ENCODE assay signal across 11 cellular contexts in the genomic region with DNA sequence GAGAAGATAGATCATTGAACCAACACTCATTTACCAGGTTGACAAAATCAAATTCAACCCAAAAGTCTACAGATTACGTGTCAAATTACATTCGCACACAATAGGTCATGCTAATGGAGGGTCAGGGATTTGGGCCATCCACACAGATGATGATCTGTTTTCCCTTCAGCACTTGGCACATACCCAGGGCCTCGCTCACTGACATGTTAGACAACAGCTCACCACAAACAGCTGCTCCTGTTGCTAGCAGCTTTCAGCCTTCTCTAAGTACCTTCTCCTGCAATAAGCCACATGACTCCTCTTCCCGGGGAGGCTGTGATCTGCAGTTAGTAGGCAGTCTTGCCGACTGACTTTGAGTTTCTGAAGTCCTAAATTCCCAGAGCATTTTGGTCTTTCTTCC. TPM values are rescaled to one million over a fixed set of nuclear protein-coding genes. Genes with fewer than 3 reads are reported as not detected.
A peak's percentile ranks its signal among the peaks of the same experiment; 100 is the strongest.
DNase-seq lines count a peak whose midpoint lies in the region; ATAC-seq and TF ChIP-seq lines count a peak whose summit lies in the region.
"Had no signal": no experiment of that assay in that cellular context is flagged by ENCODE, and none has a peak within 500 bp of the region (broad histone marks: within the 10 kb centered on the region; RNA-seq: fewer than 3 reads in every experiment).

No MANE protein-coding gene starts in this region.

- DNase-seq in NCI-H2107 (lab: John Stamatoyannopoulos, UW) (peak; percentile 5), adrenal gland (peak in 4 of 7 donors; percentile 25 to 62 (median 28)), non-pigmented ciliary epithelial cell (ENCODE audit: low read depth) (peak; percentile 18), progenitor cell of endocrine pancreas (ENCODE audit: low spot score, unreplicated experiment) (no peak), omental fat pad (ENCODE audit: low spot score) (no peak)
- no peak for DNase-seq in stimulated activated CD4-positive, alpha-beta T cell treated with anti-CD3 and anti-CD28 coated beads, Interleukin-4, amount 100 ng/mL, for 24 hours
- no peak for DNase-seq in stimulated activated CD4-positive, alpha-beta T cell treated with anti-CD3 and anti-CD28 coated beads, Interleukin-1b, Interleukin-23, amount 100 ng/mL, for 48 hours
- DNase-seq: activated CD8-positive, alpha-beta memory T cell treated with anti-CD3 and anti-CD28 coated beads, Interleukin-2, amount 50 U/mL, for 48 hours; effector CD4-positive, alpha-beta T cell; NCI-H1048 had no signal

- no peak overlapping the region for H3K27ac Mint-ChIP-seq in progenitor cell of endocrine pancreas

- 21 to 37% (median 24%) methylated on average over 5 of the region's 5 CpGs for WGBS in adrenal gland, 4 donors

- no peak overlapping the region for H3K27ac ChIP-seq in adrenal gland

- no peaks in the 10 kb centered on the region for H3K4me1 Mint-ChIP-seq in progenitor cell of endocrine pancreas (ENCODE audit: low read depth)

- ATAC-seq in GM18861 (IDR thresholded peaks at IDR 0.05; ENCODE audit: unreplicated experiment) = peak; percentile 25
- ATAC-seq in omental fat pad (ENCODE audit: low FRiP score) = no peak

- no peak for TF ChIP-seq POLR2A in adrenal gland (IDR thresholded peaks at IDR 0.05)

- no peak overlapping the region for H3K4me3 Mint-ChIP-seq in progenitor cell of endocrine pancreas (ENCODE audit: low read depth)

- H3K27me3 Mint-ChIP-seq in progenitor cell of endocrine pancreas = peaks cover 77% of the 10 kb centered on the region

- H3K9me3 ChIP-seq in adrenal gland (replicated peaks in 1 of 3) = no peaks in the 10 kb centered on the region

- H3K36me3 ChIP-seq in adrenal gland (replicated peaks in 1 of 2) = no peaks in the 10 kb centered on the region

- peaks cover 33% of the 10 kb centered on the region for H3K27me3 ChIP-seq in adrenal gland

- H3K4me1 ChIP-seq in adrenal gland (replicated peaks in 1 of 2) = no peaks in the 10 kb centered on the region

- intact Hi-C loops in adrenal gland (cut with DNase I) = no loop called here

- TF ChIP-seq CTCF in adrenal gland (IDR thresholded peaks at IDR 0.05) = no peak
- TF ChIP-seq CTCF in progenitor cell of endocrine pancreas (IDR thresholded peaks at IDR 0.05; ENCODE audit: unreplicated experiment) = no peak
- no peak for TF ChIP-seq CTCF in omental fat pad (IDR thresholded peaks at IDR 0.05)

- H3K4me3 ChIP-seq in adrenal gland = no peak overlapping the region

- no peaks in the 10 kb centered on the region for H3K9me3 Mint-ChIP-seq in progenitor cell of endocrine pancreas (ENCODE audit: low read depth)

- no peaks in the 10 kb centered on the region for H3K36me3 Mint-ChIP-seq in progenitor cell of endocrine pancreas (ENCODE audit: insufficient read depth)

RNA-seq across cellular contexts. Expression of a gene that starts 18.4 kb away (rescaled TPM):
- not detected for total RNA-seq in adrenal gland
- under 1 TPM in 1 of 3 donors, not detected in 2; 0.03 TPM for polyA plus RNA-seq in adrenal gland
- total RNA-seq in progenitor cell of endocrine pancreas = not detected in 2 replicates
- 10 to 100 TPM in 1 of 4 donors, 1 to 10 TPM in 1, under 1 TPM in 2; 0.36 to 15.4 (median 0.87) TPM for total RNA-seq in omental fat pad

Comparison
In these comparisons a context has a peak if more than half of its experiments do, and no peak if none do; other contexts are left out.
1. DNase-seq: peak in NCI-H2107 (single experiment), adrenal gland (4 of 7) and non-pigmented ciliary epithelial cell (single experiment); none in stimulated activated CD4-positive, alpha-beta T cell treated with anti-CD3 and anti-CD28 coated beads, Interleukin-4, amount 100 ng/mL, for 24 hours (single experiment), progenitor cell of endocrine pancreas (single experiment), stimulated activated CD4-positive, alpha-beta T cell treated with anti-CD3 and anti-CD28 coated beads, Interleukin-1b, Interleukin-23, amount 100 ng/mL, for 48 hours (single experiment) and omental fat pad (single experiment).